17 cellular contexts compared by ENCODE assay signal in genomic region chr5:154005648-154006047, GRCh38. TPM values are rescaled to one million over a fixed set of nuclear protein-coding genes. Genes with fewer than 3 reads are reported as not detected.
A peak's percentile ranks its signal among the peaks of the same experiment; 100 is the strongest.
DNase-seq lines count a peak whose midpoint lies in the region; ATAC-seq and TF ChIP-seq lines count a peak whose summit lies in the region.
"Had no signal": no experiment of that assay in that cellular context is flagged by ENCODE, and none has a peak within 500 bp of the region (broad histone marks: within the 10 kb centered on the region; RNA-seq: fewer than 3 reads in every experiment).

No MANE protein-coding gene starts in this region.

- H3K36me3 ChIP-seq in heart right ventricle (peaks cover 0 to 39% (median 5%) of the 10 kb centered on the region in 9 donors), left ventricle myocardium inferior (peaks cover 15% of the 10 kb centered on the region), esophagus squamous epithelium (peaks cover 0 to 39% (median 6%) of the 10 kb centered on the region in 3 donors), SK-N-SH (replicated peaks in 1 of 2; ENCODE audit: control insufficient read depth in 1 of 2, insufficient read depth in 2 of 2, low read length in 1 of 2) (peaks cover 7 to 33% of the 10 kb centered on the region in 2 experiments), MG63 (peaks cover 3% of the 10 kb centered on the region)

- DNase-seq in heart right ventricle: no peak
- DNase-seq in left ventricle myocardium inferior: no peak
- DNase-seq in esophagus squamous epithelium (lab: John Stamatoyannopoulos, UW): no peak
- DNase-seq in AG20443 (ENCODE audit: low spot score): no peak
- no peak for DNase-seq in SK-N-SH
- DNase-seq in MG63: no peak
- DNase-seq: 8988T; CD4-positive, alpha-beta memory T cell; DMS153; DMS79 treated with DMSO at 0.1 percent for 48 hours; EL had no signal

- intact Hi-C loops in heart right ventricle (cut with DNase I) (no loop called here), left ventricle myocardium inferior (cut with micrococcal nuclease) (no loop called here), esophagus squamous epithelium (cut with DNase I) (no loop called here)

- H3K27ac ChIP-seq in heart right ventricle (peak overlapping the region in 7 of 10 donors; percentile 14 to 88 (median 81)), left ventricle myocardium inferior (replicated peaks) (no peak overlapping the region), esophagus squamous epithelium (peak overlapping the region in 3 of 4 donors; percentile 1 to 51 (median 38)), SK-N-SH (ENCODE audit: low read depth in 2 of 2, low read length in 1 of 2) (no peak overlapping the region)
- H3K27ac ChIP-seq: BLaER1 treated with 17β-estradiol and CSF1 and Interleukin-3, amounts not matched to agents 10 nM and 100 nM; KMS-11 had no signal

- no peak for TF ChIP-seq RAD21 in SK-N-SH (IDR thresholded peaks at IDR 0.05; ENCODE audit: low read length)

- WGBS in heart right ventricle, 2 donors: 83 to 88% methylated on average over 1 of the region's 1 CpG
- WGBS in esophagus squamous epithelium, 2 donors: 57 to 85% methylated on average over 1 of the region's 1 CpG
- WGBS in SK-N-SH (ENCODE audit: low lambda C conversion rate): 88% methylated on average over 1 of the region's 1 CpG

- no peaks in the 10 kb centered on the region for H3K9me2 ChIP-seq in SK-N-SH

- H3K4me3 ChIP-seq in heart right ventricle (no peak overlapping the region), left ventricle myocardium inferior (no peak overlapping the region), esophagus squamous epithelium (no peak overlapping the region), SK-N-SH (ENCODE audit: low read depth in 2 of 2, low read length in 1 of 2) (no peak overlapping the region), MG63 (no peak overlapping the region)
- H3K4me3 ChIP-seq: BLaER1 treated with 17β-estradiol and CSF1 and Interleukin-3, amounts not matched to agents 10 nM and 100 nM had no signal

- CTCF ChIA-PET in SK-N-SH (lab: Yijun Ruan, JAX): interaction anchor here (1.5 kb wide), 1 partner anchor 41 kb away, joined by 5 read pairs; no protein-coding TSS in a partner anchor

- no peaks in the 10 kb centered on the region for H3F3A ChIP-seq in SK-N-SH (replicated peaks; ENCODE audit: insufficient read depth)

- no peak overlapping the region for H2AFZ ChIP-seq in SK-N-SH (ENCODE audit: low read depth)

- H3K9ac ChIP-seq in SK-N-SH: no peak overlapping the region
- H3K9ac ChIP-seq: BLaER1 treated with 17β-estradiol and CSF1 and Interleukin-3, amounts not matched to agents 10 nM and 100 nM; KMS-11 had no signal

- POLR2A ChIA-PET in SK-N-SH (lab: Yijun Ruan, JAX): no interaction called here

- no peak for TF ChIP-seq POLR2A in esophagus squamous epithelium (IDR thresholded peaks at IDR 0.05)

- ATAC-seq in heart right ventricle: no peak
- ATAC-seq in HG02678 (IDR thresholded peaks at IDR 0.05; ENCODE audit: unreplicated experiment): peak; percentile 33
- ATAC-seq in GM19395 (IDR thresholded peaks at IDR 0.05; ENCODE audit: unreplicated experiment): no peak
- ATAC-seq: HCT116, HepG2 had no signal

- H3K27me3 ChIP-seq in heart right ventricle: no peaks in the 10 kb centered on the region
- no peaks in the 10 kb centered on the region for H3K27me3 ChIP-seq in left ventricle myocardium inferior (ENCODE audit: low read depth)
- H3K27me3 ChIP-seq in esophagus squamous epithelium: no peaks in the 10 kb centered on the region
- H3K27me3 ChIP-seq in SK-N-SH (ENCODE audit: insufficient read depth): no peaks in the 10 kb centered on the region
- no peaks in the 10 kb centered on the region for H3K27me3 ChIP-seq in MG63
- H3K27me3 ChIP-seq: BLaER1 treated with 17β-estradiol and CSF1 and Interleukin-3, amounts not matched to agents 10 nM and 100 nM had no signal

- TF ChIP-seq CTCF in heart right ventricle (IDR thresholded peaks at IDR 0.05): no peak
- TF ChIP-seq CTCF in left ventricle myocardium inferior (IDR thresholded peaks at IDR 0.05; ENCODE audit: borderline replicate concordance): no peak
- TF ChIP-seq CTCF in esophagus squamous epithelium (IDR thresholded peaks at IDR 0.05): no peak
- no peak for TF ChIP-seq CTCF in SK-N-SH (IDR thresholded peaks at IDR 0.05)

- peaks cover 0 to 27% (median 20%) of the 10 kb centered on the region in 9 donors for H3K4me1 ChIP-seq in heart right ventricle
- peaks cover 37% of the 10 kb centered on the region for H3K4me1 ChIP-seq in left ventricle myocardium inferior
- peaks cover 0 to 10% (median 0%) of the 10 kb centered on the region in 3 donors for H3K4me1 ChIP-seq in esophagus squamous epithelium
- H3K4me1 ChIP-seq in SK-N-SH (ENCODE audit: control insufficient read depth in 1 of 2, insufficient read depth in 2 of 2, low read depth in 1 of 2, low read length in 1 of 2): no peaks in the 10 kb centered on the region
- H3K4me1 ChIP-seq: BLaER1 treated with 17β-estradiol and CSF1 and Interleukin-3, amounts not matched to agents 10 nM and 100 nM had no signal

- H3K4me2 ChIP-seq in SK-N-SH: no peak overlapping the region
- H3K4me2 ChIP-seq: BLaER1 treated with 17β-estradiol and CSF1 and Interleukin-3, amounts not matched to agents 10 nM and 100 nM; KMS-11 had no signal

- H4K20me1 ChIP-seq in SK-N-SH (ENCODE audit: insufficient read depth): no peaks in the 10 kb centered on the region
- H4K20me1 ChIP-seq: BLaER1 treated with 17β-estradiol and CSF1 and Interleukin-3, amounts not matched to agents 10 nM and 100 nM had no signal

- no peak for TF ChIP-seq EP300 in SK-N-SH (IDR thresholded peaks at IDR 0.05; ENCODE audit: borderline replicate concordance in 1 of 2, low read depth in 1 of 2, low read length in 1 of 2)

- H3K9me3 ChIP-seq in heart right ventricle (no peaks in the 10 kb centered on the region), left ventricle myocardium inferior (replicated peaks) (no peaks in the 10 kb centered on the region), esophagus squamous epithelium (no peaks in the 10 kb centered on the region), SK-N-SH (no peaks in the 10 kb centered on the region), MG63 (no peaks in the 10 kb centered on the region)
- H3K9me3 ChIP-seq: BLaER1 treated with 17β-estradiol and CSF1 and Interleukin-3, amounts not matched to agents 10 nM and 100 nM had no signal

- H3K79me2 ChIP-seq in SK-N-SH (ENCODE audit: insufficient read depth): no peaks in the 10 kb centered on the region

TF ChIP-seq in SK-N-SH, 30 proteins besides CTCF, POLR2A, EP300 and RAD21 (continues in another document):
- no peak for TF ChIP-seq PBX3 (IDR thresholded peaks at IDR 0.05)
- TF ChIP-seq POLR2AphosphoS5 (IDR thresholded peaks at IDR 0.05; ENCODE audit: low read depth, low read length): no peak
- no peak for TF ChIP-seq MEF2A (IDR thresholded peaks at IDR 0.05; ENCODE audit: borderline replicate concordance, low read depth)
- TF ChIP-seq ZBTB33 (IDR thresholded peaks at IDR 0.05; ENCODE audit: borderline replicate concordance, low read depth): no peak
- no peak for TF ChIP-seq TEAD4 (IDR thresholded peaks at IDR 0.05; ENCODE audit: borderline replicate concordance, insufficient read depth)

RNA-seq across cellular contexts. Expression of gene FAM114A2, which starts 33.1 kb away (rescaled TPM):
- total RNA-seq in heart right ventricle (10 to 100 TPM; 25.5 to 47.5 (median 36.5) TPM), left ventricle myocardium inferior (32.3 TPM), esophagus squamous epithelium (10 to 100 TPM in 3 of 4 donors, 1 to 10 TPM in 1; 6.2 to 22.1 (median 19.5) TPM)
- polyA plus RNA-seq in heart right ventricle (10 to 100 TPM in 1 of 2 donors, 1 to 10 TPM in 1; 7.8 to 13.0 TPM), SK-N-SH (2012; rRNA removed) (9.0 and 11.9 TPM in 2 replicates)
- 12.0 and 12.6 TPM in 2 replicates for polyA plus RNA-seq in SK-N-SH (2012; cell fraction: cytosol; rRNA removed)
- polyA plus RNA-seq in SK-N-SH (2012; cell fraction: nucleus; rRNA removed): 6.8 and 12.7 TPM in 2 replicates
- 28.1 and 36.1 TPM in 2 replicates for total RNA-seq in MG63 (2014; rRNA removed; shearing (Covaris generic); ENCODE audit: low replicate concordance)

RNA-seq across cellular contexts. Expression of gene MFAP3, which starts 33.1 kb away (rescaled TPM):
- total RNA-seq in heart right ventricle (10 to 100 TPM; 23.2 to 44.3 (median 34.1) TPM), left ventricle myocardium inferior (29.4 TPM), esophagus squamous epithelium (10 to 100 TPM; 29.0 to 58.1 (median 45.5) TPM)
- polyA plus RNA-seq in heart right ventricle (1 to 10 TPM; 2.7 to 8.5 TPM), SK-N-SH (2012; rRNA removed) (16.0 and 23.3 TPM in 2 replicates)
- polyA plus RNA-seq in SK-N-SH (2012; cell fraction: cytosol; rRNA removed): 22.7 and 25.0 TPM in 2 replicates
- polyA plus RNA-seq in SK-N-SH (2012; cell fraction: nucleus; rRNA removed): 5.3 and 14.4 TPM in 2 replicates
- total RNA-seq in MG63 (2014; rRNA removed; shearing (Covaris generic); ENCODE audit: low replicate concordance): 37.2 and 38.1 TPM in 2 replicates

Comparison
In these comparisons a context has a peak if more than half of its experiments do, and no peak if none do; other contexts are left out.
1. H3K27ac ChIP-seq: peak in heart right ventricle (7 of 10) and esophagus squamous epithelium (3 of 4); none in left ventricle myocardium inferior (single experiment) and SK-N-SH (0 of 2).